In genomic region chr4:8158710-8159521, GRCh38 we compare ENCODE assay signal across 1 cellular context.
TF ChIP-seq lines count a peak whose summit lies in the region.

TSS of gene ABLIM2 (minus strand) at chr4:8158813. CDS start at chr4:8158689, 124 bp downstream.

TF ChIP-seq in HEK293, 187 proteins besides CTCF, POLR2A, EP300 and RAD21 (continued from another document):
- TF ChIP-seq, protein P1, sequence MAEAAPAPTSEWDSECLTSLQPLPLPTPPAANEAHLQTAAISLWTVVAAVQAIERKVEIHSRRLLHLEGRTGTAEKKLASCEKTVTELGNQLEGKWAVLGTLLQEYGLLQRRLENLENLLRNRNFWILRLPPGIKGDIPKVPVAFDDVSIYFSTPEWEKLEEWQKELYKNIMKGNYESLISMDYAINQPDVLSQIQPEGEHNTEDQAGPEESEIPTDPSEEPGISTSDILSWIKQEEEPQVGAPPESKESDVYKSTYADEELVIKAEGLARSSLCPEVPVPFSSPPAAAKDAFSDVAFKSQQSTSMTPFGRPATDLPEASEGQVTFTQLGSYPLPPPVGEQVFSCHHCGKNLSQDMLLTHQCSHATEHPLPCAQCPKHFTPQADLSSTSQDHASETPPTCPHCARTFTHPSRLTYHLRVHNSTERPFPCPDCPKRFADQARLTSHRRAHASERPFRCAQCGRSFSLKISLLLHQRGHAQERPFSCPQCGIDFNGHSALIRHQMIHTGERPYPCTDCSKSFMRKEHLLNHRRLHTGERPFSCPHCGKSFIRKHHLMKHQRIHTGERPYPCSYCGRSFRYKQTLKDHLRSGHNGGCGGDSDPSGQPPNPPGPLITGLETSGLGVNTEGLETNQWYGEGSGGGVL (tag by site-specific recombination; IDR thresholded peaks at IDR 0.05): no peak
- TF ChIP-seq SP2 (tag by site-specific recombination; IDR thresholded peaks at IDR 0.05): no peak
- no peak for TF ChIP-seq ZNF660 (tag by site-specific recombination; IDR thresholded peaks at IDR 0.05)
- no peak for TF ChIP-seq ZFP3 (tag by site-specific recombination; IDR thresholded peaks at IDR 0.05; ENCODE audit: low read depth)
- TF ChIP-seq, protein P2, sequence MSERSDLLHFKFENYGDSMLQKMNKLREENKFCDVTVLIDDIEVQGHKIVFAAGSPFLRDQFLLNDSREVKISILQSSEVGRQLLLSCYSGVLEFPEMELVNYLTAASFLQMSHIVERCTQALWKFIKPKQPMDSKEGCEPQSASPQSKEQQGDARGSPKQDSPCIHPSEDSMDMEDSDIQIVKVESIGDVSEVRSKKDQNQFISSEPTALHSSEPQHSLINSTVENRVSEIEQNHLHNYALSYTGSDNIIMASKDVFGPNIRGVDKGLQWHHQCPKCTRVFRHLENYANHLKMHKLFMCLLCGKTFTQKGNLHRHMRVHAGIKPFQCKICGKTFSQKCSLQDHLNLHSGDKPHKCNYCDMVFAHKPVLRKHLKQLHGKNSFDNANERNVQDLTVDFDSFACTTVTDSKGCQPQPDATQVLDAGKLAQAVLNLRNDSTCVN (tag by site-specific recombination; optimal IDR thresholded peaks at IDR 0.05): peak; percentile 10
- TF ChIP-seq, protein P3, sequence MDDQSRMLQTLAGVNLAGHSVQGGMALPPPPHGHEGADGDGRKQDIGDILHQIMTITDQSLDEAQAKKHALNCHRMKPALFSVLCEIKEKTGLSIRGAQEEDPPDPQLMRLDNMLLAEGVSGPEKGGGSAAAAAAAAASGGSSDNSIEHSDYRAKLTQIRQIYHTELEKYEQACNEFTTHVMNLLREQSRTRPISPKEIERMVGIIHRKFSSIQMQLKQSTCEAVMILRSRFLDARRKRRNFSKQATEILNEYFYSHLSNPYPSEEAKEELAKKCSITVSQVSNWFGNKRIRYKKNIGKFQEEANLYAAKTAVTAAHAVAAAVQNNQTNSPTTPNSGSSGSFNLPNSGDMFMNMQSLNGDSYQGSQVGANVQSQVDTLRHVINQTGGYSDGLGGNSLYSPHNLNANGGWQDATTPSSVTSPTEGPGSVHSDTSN (CRISPR knock-in tag; IDR thresholded peaks at IDR 0.05): peak; percentile 44; the same call in 1 of the 2 replicates
- no peak for TF ChIP-seq ZNF624 (tag by site-specific recombination; IDR thresholded peaks at IDR 0.05)
- TF ChIP-seq ZNF585B (tag by site-specific recombination; IDR thresholded peaks at IDR 0.05): no peak
- TF ChIP-seq ZBTB6 (tag by site-specific recombination; IDR thresholded peaks at IDR 0.05): no peak
- no peak for TF ChIP-seq ZNF776 (tag by site-specific recombination; IDR thresholded peaks at IDR 0.05; ENCODE audit: borderline replicate concordance)
- no peak for TF ChIP-seq ZSCAN16 (tag by site-specific recombination; IDR thresholded peaks at IDR 0.05)
- TF ChIP-seq, protein P4, sequence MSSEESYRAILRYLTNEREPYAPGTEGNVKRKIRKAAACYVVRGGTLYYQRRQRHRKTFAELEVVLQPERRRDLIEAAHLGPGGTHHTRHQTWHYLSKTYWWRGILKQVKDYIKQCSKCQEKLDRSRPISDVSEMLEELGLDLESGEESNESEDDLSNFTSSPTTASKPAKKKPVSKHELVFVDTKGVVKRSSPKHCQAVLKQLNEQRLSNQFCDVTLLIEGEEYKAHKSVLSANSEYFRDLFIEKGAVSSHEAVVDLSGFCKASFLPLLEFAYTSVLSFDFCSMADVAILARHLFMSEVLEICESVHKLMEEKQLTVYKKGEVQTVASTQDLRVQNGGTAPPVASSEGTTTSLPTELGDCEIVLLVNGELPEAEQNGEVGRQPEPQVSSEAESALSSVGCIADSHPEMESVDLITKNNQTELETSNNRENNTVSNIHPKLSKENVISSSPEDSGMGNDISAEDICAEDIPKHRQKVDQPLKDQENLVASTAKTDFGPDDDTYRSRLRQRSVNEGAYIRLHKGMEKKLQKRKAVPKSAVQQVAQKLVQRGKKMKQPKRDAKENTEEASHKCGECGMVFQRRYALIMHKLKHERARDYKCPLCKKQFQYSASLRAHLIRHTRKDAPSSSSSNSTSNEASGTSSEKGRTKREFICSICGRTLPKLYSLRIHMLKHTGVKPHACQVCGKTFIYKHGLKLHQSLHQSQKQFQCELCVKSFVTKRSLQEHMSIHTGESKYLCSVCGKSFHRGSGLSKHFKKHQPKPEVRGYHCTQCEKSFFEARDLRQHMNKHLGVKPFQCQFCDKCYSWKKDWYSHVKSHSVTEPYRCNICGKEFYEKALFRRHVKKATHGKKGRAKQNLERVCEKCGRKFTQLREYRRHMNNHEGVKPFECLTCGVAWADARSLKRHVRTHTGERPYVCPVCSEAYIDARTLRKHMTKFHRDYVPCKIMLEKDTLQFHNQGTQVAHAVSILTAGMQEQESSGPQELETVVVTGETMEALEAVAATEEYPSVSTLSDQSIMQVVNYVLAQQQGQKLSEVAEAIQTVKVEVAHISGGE (tag by site-specific recombination; conservative IDR thresholded peaks at IDR 0.05; ENCODE audit: low read depth): no peak
- TF ChIP-seq ZNF114 (tag by site-specific recombination; IDR thresholded peaks at IDR 0.05): no peak
- TF ChIP-seq ZNF48 (tag by site-specific recombination; IDR thresholded peaks at IDR 0.05): no peak
- no peak for TF ChIP-seq ZNF707 (tag by site-specific recombination; IDR thresholded peaks at IDR 0.05)
- TF ChIP-seq TRIM28 (IDR thresholded peaks at IDR 0.05; ENCODE audit: borderline replicate concordance, low read length): no peak
- no peak for TF ChIP-seq SETDB1 (IDR thresholded peaks at IDR 0.05; ENCODE audit: insufficient read length, low read length)
- TF ChIP-seq ZNF837 (tag by site-specific recombination; IDR thresholded peaks at IDR 0.05): no peak
- peak; percentile 93 for TF ChIP-seq ZNF76 (tag by site-specific recombination; IDR thresholded peaks at IDR 0.05; ENCODE audit: borderline replicate concordance, low read depth)
- TF ChIP-seq ZNF23 (tag by site-specific recombination; IDR thresholded peaks at IDR 0.05; ENCODE audit: borderline replicate concordance): no peak
- TF ChIP-seq ZNF514 (tag by site-specific recombination; IDR thresholded peaks at IDR 0.05): no peak
- no peak for TF ChIP-seq GLI4 (tag by site-specific recombination; IDR thresholded peaks at IDR 0.05)
- TF ChIP-seq SP3 (tag by site-specific recombination; IDR thresholded peaks at IDR 0.05): peak; percentile 90
- TF ChIP-seq KLF9 (tag by site-specific recombination; IDR thresholded peaks at IDR 0.05; ENCODE audit: low read depth): peak; percentile 93
- TF ChIP-seq ZNF658 (tag by site-specific recombination; IDR thresholded peaks at IDR 0.05): no peak
- no peak for TF ChIP-seq HOXD13 (CRISPR knock-in tag; IDR thresholded peaks at IDR 0.05; ENCODE audit: borderline replicate concordance)
- TF ChIP-seq ZNF571 (tag by site-specific recombination; IDR thresholded peaks at IDR 0.05): no peak
- TF ChIP-seq GLI2 (tag by site-specific recombination; IDR thresholded peaks at IDR 0.05; ENCODE audit: borderline replicate concordance, low read depth): no peak
- no peak for TF ChIP-seq ZNF121 (tag by site-specific recombination; IDR thresholded peaks at IDR 0.05)
- peak; percentile 86 for TF ChIP-seq KLF10 (tag by site-specific recombination; IDR thresholded peaks at IDR 0.05)
